Comparison of ENCODE assay signal across 23 cellular contexts in genomic region chr4:74483226-74483911, GRCh38. TPM values are rescaled to one million over a fixed set of nuclear protein-coding genes. Genes with fewer than 3 reads are reported as not detected.
DNase-seq lines count a peak whose midpoint lies in the region; ATAC-seq, FAIRE-seq and TF ChIP-seq lines count a peak whose summit lies in the region.
"Had no signal": no experiment of that assay in that cellular context is flagged by ENCODE, and none has a peak within 500 bp of the region (broad histone marks: within the 10 kb centered on the region; RNA-seq: fewer than 3 reads in every experiment).

No MANE protein-coding gene starts in this region.

- RAD21 ChIA-PET in HCT116 (lab: Charles Lee; ENCODE audit: low non-redundant PET in 1 of 2, low total read pairs in 2 of 2, uncharacterized antibody in 2 of 2, unreplicated experiment in 2 of 2), result no interaction called here

- BruUV-seq in HCT116 (replicated peaks; lab: Mats Ljungman, UMichigan) (no TSS peak), K562 (replicated peaks; lab: Mats Ljungman, UMichigan) (no TSS peak)

- H3K9me3 Mint-ChIP-seq in activated CD8-positive, alpha-beta T cell treated with anti-CD3 and anti-CD28 coated beads for 36 hours, result no peaks in the 10 kb centered on the region
- H3K9me3 Mint-ChIP-seq in activated CD8-positive, alpha-beta T cell treated with anti-CD3 and anti-CD28 coated beads, Interleukin-2, amount 10 ng/mL, durations not matched to agents 7 days and 5 days (ENCODE audit: insufficient read depth), result no peaks in the 10 kb centered on the region

- dilution Hi-C loops in keratinocyte (cut with MboI; ENCODE audit: extremely low pct_ligation_motif_present, low sequenced_read_pairs), result no loop called here

- H3K4me2 ChIP-seq in HCT116 (ENCODE audit: low read length) (no peak overlapping the region), K562 (ENCODE audit: insufficient read depth, low read length) (peak overlapping the region; percentile 1; the same call in 1 of the 2 replicates), keratinocyte (ENCODE audit: control insufficient read depth, extremely low read depth, insufficient read depth, low read depth, low read length) (peak overlapping the region; percentile 23)

- intact Hi-C loops in activated CD8-positive, alpha-beta T cell treated with anti-CD3 and anti-CD28 coated beads for 36 hours (cut with micrococcal nuclease), result no loop called here
- intact Hi-C loops in HCT116 (cut with micrococcal nuclease) (no loop called here), K562 (cut with micrococcal nuclease) (no loop called here)

- H4K20me1 ChIP-seq in HCT116 (ENCODE audit: insufficient read depth) (no peaks in the 10 kb centered on the region), K562 (replicated peaks; ENCODE audit: control insufficient read depth, insufficient read depth, low read length) (no peaks in the 10 kb centered on the region), keratinocyte (ENCODE audit: control insufficient read depth, extremely low read depth, insufficient read depth, low read length) (no peaks in the 10 kb centered on the region)

- no peak overlapping the region for H3K27ac Mint-ChIP-seq in activated CD8-positive, alpha-beta T cell treated with anti-CD3 and anti-CD28 coated beads for 36 hours
- no peak overlapping the region for H3K27ac Mint-ChIP-seq in activated CD8-positive, alpha-beta T cell treated with anti-CD3 and anti-CD28 coated beads, Interleukin-2, amount 10 ng/mL, durations not matched to agents 7 days and 5 days
- H3K27ac Mint-ChIP-seq: CD4-positive, CD25-positive, alpha-beta regulatory T cell had no signal

- H3K9ac ChIP-seq in HCT116 (ENCODE audit: low read length) (no peak overlapping the region), K562 (ENCODE audit: insufficient read depth in 1 of 2, low read depth in 2 of 2, low read length in 2 of 2) (no peak overlapping the region), keratinocyte (ENCODE audit: control insufficient read depth, extremely low read depth, insufficient read depth, low read length) (no peak overlapping the region)

- H3K36me3 ChIP-seq in HCT116 (ENCODE audit: control insufficient read depth in 1 of 2, insufficient read depth in 2 of 2, low read length in 2 of 2), result no peaks in the 10 kb centered on the region
- H3K36me3 ChIP-seq in K562 (ENCODE audit: control insufficient read depth, insufficient read depth, low read length), result no peaks in the 10 kb centered on the region
- no peaks in the 10 kb centered on the region for H3K36me3 ChIP-seq in keratinocyte (ENCODE audit: control insufficient read depth in 2 of 2, extremely low read depth in 1 of 2, insufficient read depth in 2 of 2, low read length in 2 of 2)
- H3K36me3 ChIP-seq: MG63 had no signal

- H3K4me1 Mint-ChIP-seq in activated CD8-positive, alpha-beta T cell treated with anti-CD3 and anti-CD28 coated beads for 36 hours (ENCODE audit: low read depth), result peaks cover 4% of the 10 kb centered on the region
- no peaks in the 10 kb centered on the region for H3K4me1 Mint-ChIP-seq in activated CD8-positive, alpha-beta T cell treated with anti-CD3 and anti-CD28 coated beads, Interleukin-2, amount 10 ng/mL, durations not matched to agents 7 days and 5 days (ENCODE audit: low read depth)
- H3K4me1 Mint-ChIP-seq: CD4-positive, CD25-positive, alpha-beta regulatory T cell had no signal

- H3K9me1 ChIP-seq in K562 (ENCODE audit: control insufficient read depth, insufficient read depth, low read length), result no peaks in the 10 kb centered on the region
- no peaks in the 10 kb centered on the region for H3K9me1 ChIP-seq in keratinocyte (ENCODE audit: control insufficient read depth, extremely low read depth, insufficient read depth, low read length)

- H3K4me3 ChIP-seq in HCT116 (replicated peaks in 1 of 2; ENCODE audit: low read depth in 1 of 2, low read length in 2 of 2) (no peak overlapping the region), K562 (no peak overlapping the region), keratinocyte (ENCODE audit: control insufficient read depth in 2 of 3, extremely low read depth in 1 of 3, insufficient read depth in 2 of 3, low read depth in 1 of 3, low read length in 3 of 3) (no peak overlapping the region)
- H3K4me3 ChIP-seq: MG63, SK-N-MC had no signal

- no peaks in the 10 kb centered on the region for H3K27me3 ChIP-seq in HCT116 (ENCODE audit: insufficient read depth, low read length)
- no peaks in the 10 kb centered on the region for H3K27me3 ChIP-seq in K562 (ENCODE audit: control insufficient read depth in 2 of 2, insufficient read depth in 2 of 2, low read length in 2 of 2)
- no peaks in the 10 kb centered on the region for H3K27me3 ChIP-seq in keratinocyte (ENCODE audit: control insufficient read depth, extremely low read depth, insufficient read depth, low read length)
- H3K27me3 ChIP-seq: MG63 had no signal

- no peak overlapping the region for H3K4me3 Mint-ChIP-seq in activated CD8-positive, alpha-beta T cell treated with anti-CD3 and anti-CD28 coated beads for 36 hours
- H3K4me3 Mint-ChIP-seq in activated CD8-positive, alpha-beta T cell treated with anti-CD3 and anti-CD28 coated beads, Interleukin-2, amount 10 ng/mL, durations not matched to agents 7 days and 5 days, result no peak overlapping the region
- H3K4me3 Mint-ChIP-seq: CD4-positive, CD25-positive, alpha-beta regulatory T cell had no signal

- 7% methylated on average over 6 of the region's 6 CpGs for WGBS in K562 (ENCODE audit: insufficient coverage, low coverage, missing lambda C conversion rate)

- peak; percentile 7 for DNase-seq in activated CD8-positive, alpha-beta T cell treated with anti-CD3 and anti-CD28 coated beads for 36 hours
- no peak for DNase-seq in activated CD8-positive, alpha-beta T cell treated with anti-CD3 and anti-CD28 coated beads, Interleukin-2, amount 10 ng/mL, durations not matched to agents 7 days and 5 days
- no peak for DNase-seq in HCT116 (ENCODE audit: low read depth, low spot score)
- peak in 3 of 4 experiments; percentile 11 to 34 (median 29) for DNase-seq in K562 (ENCODE audit: extremely low read depth in 1 of 4, low spot score in 3 of 4)
- DNase-seq in keratinocyte (ENCODE audit: low read depth, low spot score), result no peak
- DNase-seq in T-helper 9 cell, result no peak
- DNase-seq in COLO829 (ENCODE audit: low spot score), result no peak
- DNase-seq: CD4-positive, CD25-positive, alpha-beta regulatory T cell; MG63; NCI-H1417; NCI-H1694; NCI-H2029 treated with DMSO at 0.1 percent for 48 hours; NCI-H2227 treated with DMSO at 0.1 percent for 48 hours; NCI-H69; OCI-M1; SIG-M5 had no signal

- H3K27me3 Mint-ChIP-seq in activated CD8-positive, alpha-beta T cell treated with anti-CD3 and anti-CD28 coated beads for 36 hours, result peaks cover 9% of the 10 kb centered on the region
- peaks cover 5% of the 10 kb centered on the region for H3K27me3 Mint-ChIP-seq in activated CD8-positive, alpha-beta T cell treated with anti-CD3 and anti-CD28 coated beads, Interleukin-2, amount 10 ng/mL, durations not matched to agents 7 days and 5 days (ENCODE audit: low read depth)

- no peak for TF ChIP-seq CTCF in activated CD8-positive, alpha-beta T cell treated with anti-CD3 and anti-CD28 coated beads for 36 hours (IDR thresholded peaks at IDR 0.05)
- TF ChIP-seq CTCF in HCT116 (IDR thresholded peaks at IDR 0.05 in 2 of 3, conservative IDR thresholded peaks at IDR 0.05 in 1 of 3; ENCODE audit: borderline replicate concordance in 1 of 3, insufficient read depth in 1 of 3, low read depth in 2 of 3, low read length in 2 of 3) (no peak), K562 (IDR thresholded peaks at IDR 0.05 in 2 of 3, conservative IDR thresholded peaks at IDR 0.05 in 1 of 3; ENCODE audit: insufficient read depth in 2 of 3, low read depth in 1 of 3, low read length in 3 of 3) (no peak), keratinocyte (optimal IDR thresholded peaks at IDR 0.05 in 1 of 3, IDR thresholded peaks at IDR 0.05 in 1 of 3, conservative IDR thresholded peaks at IDR 0.05 in 1 of 3; ENCODE audit: extremely low read depth in 1 of 3, insufficient read depth in 2 of 3, low read length in 3 of 3) (no peak)

- no peak for ATAC-seq in activated CD8-positive, alpha-beta T cell treated with anti-CD3 and anti-CD28 coated beads for 36 hours
- no peak for ATAC-seq in activated CD8-positive, alpha-beta T cell treated with anti-CD3 and anti-CD28 coated beads, Interleukin-2, amount 10 ng/mL, durations not matched to agents 7 days and 5 days
- ATAC-seq in HCT116, result no peak
- ATAC-seq in K562, result peak; percentile 74
- no peak for ATAC-seq in GM21786 (IDR thresholded peaks at IDR 0.05; ENCODE audit: unreplicated experiment)
- ATAC-seq: HepG2 had no signal

- H2AFZ ChIP-seq in HCT116 (ENCODE audit: low read depth, low read length, poor library complexity, severe bottlenecking) (peak overlapping the region; percentile 29), K562 (ENCODE audit: low read depth, low read length) (no peak overlapping the region), keratinocyte (ENCODE audit: control insufficient read depth, low read length) (no peak overlapping the region)

- FAIRE-seq in K562 (lab: Jason Lieb, UNC) (no peak), keratinocyte (lab: Jason Lieb, UNC) (peak; percentile 73)
- FAIRE-seq: D721Med, H54, HepG2, RCC 7860 had no signal

- in situ Hi-C loops in K562 (cut with MboI), result no loop called here

- TF ChIP-seq POLR2A in HCT116 (IDR thresholded peaks at IDR 0.05; ENCODE audit: borderline replicate concordance, extremely low read depth, insufficient read depth, insufficient read length), result no peak
- TF ChIP-seq POLR2A in K562 (conservative IDR thresholded peaks at IDR 0.05), result no peak

- H3K9me2 ChIP-seq in HCT116 (ENCODE audit: insufficient read depth), result no peaks in the 10 kb centered on the region

- CTCF ChIA-PET in activated CD8-positive, alpha-beta T cell treated with anti-CD3 and anti-CD28 coated beads for 36 hours (lab: Charles Lee), result no interaction called here
- CTCF ChIA-PET in activated CD8-positive, alpha-beta T cell treated with anti-CD3 and anti-CD28 coated beads, Interleukin-2, amount 10 ng/mL, durations not matched to agents 7 days and 5 days (lab: Charles Lee), result no interaction called here
- CTCF ChIA-PET in HCT116 (lab: Charles Lee), result no interaction called here
- CTCF ChIA-PET in K562 (lab: Yijun Ruan, JAX; ENCODE audit: low intra/inter-chr PET ratio), result no interaction called here

- no peak overlapping the region for H3K27ac ChIP-seq in HCT116 (ENCODE audit: low read depth, low read length)
- H3K27ac ChIP-seq in K562 (ENCODE audit: extremely low read depth, low read depth, low read length), result no peak overlapping the region
- H3K27ac ChIP-seq in keratinocyte (ENCODE audit: control insufficient read depth, insufficient read depth, low read length), result no peak overlapping the region
- H3K27ac ChIP-seq: SK-N-MC had no signal

- no peaks in the 10 kb centered on the region for H3K36me3 Mint-ChIP-seq in activated CD8-positive, alpha-beta T cell treated with anti-CD3 and anti-CD28 coated beads for 36 hours (ENCODE audit: low read depth)
- no peaks in the 10 kb centered on the region for H3K36me3 Mint-ChIP-seq in activated CD8-positive, alpha-beta T cell treated with anti-CD3 and anti-CD28 coated beads, Interleukin-2, amount 10 ng/mL, durations not matched to agents 7 days and 5 days (ENCODE audit: low read depth)
- H3K36me3 Mint-ChIP-seq: CD4-positive, CD25-positive, alpha-beta regulatory T cell had no signal

- H3K79me2 ChIP-seq in HCT116 (ENCODE audit: insufficient read depth, low read length) (no peaks in the 10 kb centered on the region), K562 (ENCODE audit: control insufficient read depth, insufficient read depth, low read length) (no peaks in the 10 kb centered on the region), keratinocyte (ENCODE audit: control insufficient read depth, insufficient read depth, low read length) (no peaks in the 10 kb centered on the region)

- no peaks in the 10 kb centered on the region for H3K4me1 ChIP-seq in HCT116 (ENCODE audit: control insufficient read depth in 1 of 2, insufficient read depth in 2 of 2, low read length in 2 of 2)
- H3K4me1 ChIP-seq in K562 (replicated peaks in 1 of 2; ENCODE audit: control insufficient read depth in 2 of 2, insufficient read depth in 2 of 2, low read length in 2 of 2), result peaks cover 0 to 7% of the 10 kb centered on the region in 2 experiments; a peak in 2 of 5 replicates
- peaks cover 4% of the 10 kb centered on the region for H3K4me1 ChIP-seq in keratinocyte (ENCODE audit: control insufficient read depth, extremely low read depth, insufficient read depth, low read length)

- H3K9me3 ChIP-seq in HCT116 (ENCODE audit: control insufficient read depth in 1 of 2, insufficient read depth in 1 of 2, low read depth in 1 of 2, low read length in 2 of 2) (no peaks in the 10 kb centered on the region), K562 (replicated peaks; ENCODE audit: control insufficient read depth, insufficient read depth, low read depth, low read length) (no peaks in the 10 kb centered on the region), keratinocyte (ENCODE audit: control insufficient read depth, low read depth, low read length) (no peaks in the 10 kb centered on the region)
- H3K9me3 ChIP-seq: MG63 had no signal

- peak; percentile 7; the same call in 1 of the 2 replicates for TF ChIP-seq EP300 in K562 (IDR thresholded peaks at IDR 0.05; ENCODE audit: low read length)

- TF ChIP-seq RAD21 in HCT116 (IDR thresholded peaks at IDR 0.05; ENCODE audit: low read depth) (no peak), K562 (CRISPR knock-in tag; conservative IDR thresholded peaks at IDR 0.05 in 1 of 2, IDR thresholded peaks at IDR 0.05 in 1 of 2) (no peak)

- POLR2A ChIA-PET in activated CD8-positive, alpha-beta T cell treated with anti-CD3 and anti-CD28 coated beads for 36 hours (lab: Charles Lee), result no interaction called here
- POLR2A ChIA-PET in activated CD8-positive, alpha-beta T cell treated with anti-CD3 and anti-CD28 coated beads, Interleukin-2, amount 10 ng/mL, durations not matched to agents 7 days and 5 days (lab: Charles Lee), result no interaction called here
- POLR2A ChIA-PET in HCT116 (lab: Charles Lee) (no interaction called here), K562 (lab: Yijun Ruan, JAX) (no interaction called here)

RNA-seq across cellular contexts. Expression of gene AREG, which starts 38.4 kb away (rescaled TPM):
- under 1 TPM; 0.67 to 0.99 TPM for total RNA-seq in activated CD8-positive, alpha-beta T cell treated with anti-CD3 and anti-CD28 coated beads for 36 hours
- not detected for total RNA-seq in activated CD8-positive, alpha-beta T cell treated with anti-CD3 and anti-CD28 coated beads, Interleukin-2, amount 10 ng/mL, durations not matched to agents 7 days and 5 days
- total RNA-seq in HCT116 (2021; ENCODE audit: unreplicated experiment) (739 TPM), K562 (2014; rRNA removed) (4.5 and 5.8 TPM in 2 replicates), K562 (2014; rRNA removed; fragmentation: Illumina TruSeq; extraction: Trizol) (5.7 and 6.7 TPM in 2 replicates), K562 (2015; rRNA removed; fragmentation: Illumina TruSeq; extraction: Trizol) (2.8 and 3.5 TPM in 2 replicates), K562 (2021) (5.4 and 5.6 TPM in 2 replicates)
- polyA plus RNA-seq in HCT116 (2012), result 858 and 927 TPM in 2 replicates
- total RNA-seq in K562 (2011; cell fraction: chromatin; rRNA removed; ENCODE audit: low replicate concordance), result 10.7 and 18.3 TPM in 2 replicates
- total RNA-seq in K562 (2011; cell fraction: nucleolus; rRNA removed), result 16.6 and 18.3 TPM in 2 replicates
- total RNA-seq in K562 (2011; cell fraction: nucleoplasm; rRNA removed), result 17.7 and 18.4 TPM in 2 replicates
- polyA plus RNA-seq in K562 (2011; rRNA removed) (7.3 and 8.5 TPM in 2 replicates), K562 (2014; fragmentation: Illumina TruSeq; extraction: Trizol) (6.5 and 7.7 TPM in 2 replicates), K562 (2014; fragmentation: Nextera tagmentation; extraction: Ambion mirVana) (1 to 10 TPM; 1.4 to 2.4 TPM), K562 (2014; rRNA removed) (3.8 and 5.5 TPM in 2 replicates), keratinocyte (789 to 1,566 TPM (median 1,110 TPM) in 3 replicates)
- 6.3 and 6.9 TPM in 2 replicates for polyA plus RNA-seq in K562 (2011; cell fraction: cytosol; rRNA removed)
- polyA plus RNA-seq in K562 (2011; cell fraction: nucleus; rRNA removed), result 5.3 and 7.3 TPM in 2 replicates
- 5.1 and 9.9 TPM in 2 replicates for polyA plus RNA-seq in K562 (2012)
- polyA minus RNA-seq in K562 (2011; rRNA and poly(A)+ RNA removed), result 3.9 and 7.5 TPM in 2 replicates
- 3.4 and 3.9 TPM in 2 replicates for polyA minus RNA-seq in K562 (2011; cell fraction: cytosol; rRNA and poly(A)+ RNA removed)
- 6.2 and 10.2 TPM in 2 replicates for polyA minus RNA-seq in K562 (2011; cell fraction: nucleus; rRNA and poly(A)+ RNA removed)
- polyA plus RNA-seq in keratinocyte (2011; ENCODE audit: low read depth), result 1,014 TPM
- 1,009 and 1,335 TPM in 2 replicates for polyA plus RNA-seq in keratinocyte (2011; cell fraction: cytosol; rRNA removed)
- polyA plus RNA-seq in keratinocyte (2011; cell fraction: nucleus; rRNA removed), result 1,924 and 2,206 TPM in 2 replicates
- 940 and 1,075 TPM in 2 replicates for polyA plus RNA-seq in keratinocyte (2012; ENCODE audit: low replicate concordance)
- 250 to 495 TPM (median 271 TPM) in 3 replicates for polyA minus RNA-seq in keratinocyte
- 555 TPM for polyA minus RNA-seq in keratinocyte (2011; cell fraction: cytosol; rRNA and poly(A)+ RNA removed)
- polyA minus RNA-seq in keratinocyte (2011; cell fraction: nucleus; rRNA and poly(A)+ RNA removed), result 568 and 706 TPM in 2 replicates
- total RNA-seq: A172 had no signal

Comparison
In these comparisons a context has a peak if more than half of its experiments do, and no peak if none do; other contexts are left out.
1. DNase-seq: peak in activated CD8-positive, alpha-beta T cell treated with anti-CD3 and anti-CD28 coated beads for 36 hours (single experiment) and K562 (3 of 4); none in activated CD8-positive, alpha-beta T cell treated with anti-CD3 and anti-CD28 coated beads, Interleukin-2, amount 10 ng/mL, durations not matched to agents 7 days and 5 days (single experiment), HCT116 (single experiment), keratinocyte (single experiment), T-helper 9 cell (single experiment) and COLO829 (single experiment).
2. RNA of gene AREG, which starts 38.4 kb away (total RNA-seq): 739 TPM in HCT116 (single experiment); 2.8 to 18.4 TPM in K562, 0.67 to 0.99 TPM in activated CD8-positive, alpha-beta T cell treated with anti-CD3 and anti-CD28 coated beads for 36 hours and not detected in activated CD8-positive, alpha-beta T cell treated with anti-CD3 and anti-CD28 coated beads, Interleukin-2, amount 10 ng/mL, durations not matched to agents 7 days and 5 days; every median in the first group is over 10 times any median in the second.